Comparison of ENCODE assay signal across 8 cellular contexts in genomic region chr1:207868252-207868768, GRCh38. TPM values are rescaled to one million over a fixed set of nuclear protein-coding genes. Genes with fewer than 3 reads are reported as not detected.
A peak's percentile ranks its signal among the peaks of the same experiment; 100 is the strongest.
DNase-seq lines count a peak whose midpoint lies in the region; ATAC-seq, FAIRE-seq and TF ChIP-seq lines count a peak whose summit lies in the region.

No MANE protein-coding gene starts in this region.

- H3K4me1 ChIP-seq in HUES64 (ENCODE audit: insufficient read depth, low read length): no peaks in the 10 kb centered on the region
- peaks cover 0 to 16% (median 3%) of the 10 kb centered on the region in 3 donors for H3K4me1 ChIP-seq in pancreas

- H3K36me3 Mint-ChIP-seq in activated naive CD4-positive, alpha-beta T cell treated with anti-CD3 and anti-CD28 coated beads for 36 hours (ENCODE audit: low read depth): peaks cover 26% of the 10 kb centered on the region

- TF ChIP-seq CTCF in pancreas (IDR thresholded peaks at IDR 0.05): no peak

- H3K4me3 ChIP-seq in HUES64 (ENCODE audit: low read length) (peak overlapping the region; percentile 60), pancreas (peak overlapping the region; percentile 63 to 88 (median 86))

- H3K36me3 ChIP-seq in HUES64 (ENCODE audit: insufficient read depth, low read length) (no peaks in the 10 kb centered on the region), pancreas (no peaks in the 10 kb centered on the region)

- 18% methylated on average over 22 of the region's 24 CpGs for WGBS in HUES64
- 0% methylated on average over 19 to 24 of the region's 24 CpGs for WGBS in pancreas, 2 donors

- H3K27me3 ChIP-seq in HUES64 (ENCODE audit: insufficient read depth, low read length): peaks cover 28% of the 10 kb centered on the region
- no peaks in the 10 kb centered on the region for H3K27me3 ChIP-seq in pancreas

- peak overlapping the region; percentile 12; the same call in 1 of the 2 replicates for H3K9ac ChIP-seq in HUES64 (ENCODE audit: low read depth, low read length)

- H3K9me3 ChIP-seq in HUES64 (ENCODE audit: insufficient read depth, low read depth, low read length) (no peaks in the 10 kb centered on the region), pancreas (no peaks in the 10 kb centered on the region)

- intact Hi-C loops in activated naive CD4-positive, alpha-beta T cell treated with anti-CD3 and anti-CD28 coated beads for 36 hours (cut with micrococcal nuclease): loop anchor here (10.0 kb wide), 1 partner anchor 544 kb away; the partner anchor contains the start of gene CD55
- intact Hi-C loops in head of caudate nucleus (cut with DNase I): loop anchor here (2.0 kb wide), 1 partner anchor 40 kb away; no protein-coding TSS in a partner anchor
- intact Hi-C loops in pancreas (cut with DNase I): loop anchor here in 2 of 3 donors (5.0 kb wide), 1 partner anchor 36 kb away; no protein-coding TSS in a partner anchor

- H3K27ac Mint-ChIP-seq in activated naive CD4-positive, alpha-beta T cell treated with anti-CD3 and anti-CD28 coated beads for 36 hours: peak overlapping the region; percentile 85

- H3K9me3 Mint-ChIP-seq in activated naive CD4-positive, alpha-beta T cell treated with anti-CD3 and anti-CD28 coated beads for 36 hours: no peaks in the 10 kb centered on the region

- DNase-seq in NOMO-1 treated with dmso at 0.1 percent for 144 hours (lab: John Stamatoyannopoulos, UW; ENCODE audit: unreplicated experiment) (peak; percentile 15), NOMO-1 treated with DMSO at 0.1 percent for 48 hours (lab: John Stamatoyannopoulos, UW; ENCODE audit: unreplicated experiment) (no peak), head of caudate nucleus (peak in 37 of 42 donors; percentile 31 to 75 (median 56)), pancreas (peak; percentile 42 to 76 (median 60)), NCI-H2081 treated with DMSO at 0.1 percent for 48 hours (lab: John Stamatoyannopoulos, UW) (no peak), COR-L47 (lab: John Stamatoyannopoulos, UW) (no peak)
- DNase-seq in activated naive CD4-positive, alpha-beta T cell treated with anti-CD3 and anti-CD28 coated beads for 36 hours: peak; percentile 56

- CTCF ChIA-PET in activated naive CD4-positive, alpha-beta T cell treated with anti-CD3 and anti-CD28 coated beads for 36 hours (lab: Charles Lee): interaction anchor here (0.6 to 12.3 kb wide), 16 partner anchors 8 to 96 kb away, joined by 3 to 342 read pairs (median 4); no protein-coding TSS in a partner anchor

- no peak overlapping the region for H3K27ac ChIP-seq in HUES64 (ENCODE audit: low read depth, low read length)
- peak overlapping the region; percentile 60 to 89 (median 84) for H3K27ac ChIP-seq in pancreas

- H3K4me1 Mint-ChIP-seq in activated naive CD4-positive, alpha-beta T cell treated with anti-CD3 and anti-CD28 coated beads for 36 hours (ENCODE audit: low read depth): peaks cover 79% of the 10 kb centered on the region

- no peak for FAIRE-seq in pancreas (lab: Jason Lieb, UNC)

- H3K27me3 Mint-ChIP-seq in activated naive CD4-positive, alpha-beta T cell treated with anti-CD3 and anti-CD28 coated beads for 36 hours (ENCODE audit: low read depth): no peaks in the 10 kb centered on the region

- peak overlapping the region; percentile 92 for H3K4me3 Mint-ChIP-seq in activated naive CD4-positive, alpha-beta T cell treated with anti-CD3 and anti-CD28 coated beads for 36 hours

- ATAC-seq in pancreas: peak; percentile 45 to 70 (median 66)

RNA-seq across cellular contexts. Expression of gene CD34, which starts 42.6 kb away (rescaled TPM):
- polyA plus RNA-seq in HUES64 (2013, experiment 1 of 2): 0.25 TPM
- 0.38 TPM for polyA plus RNA-seq in HUES64 (2013, experiment 2 of 2)
- total RNA-seq in activated naive CD4-positive, alpha-beta T cell treated with anti-CD3 and anti-CD28 coated beads for 36 hours: under 1 TPM; 0.02 TPM
- 10 to 100 TPM in 1 of 6 donors, 1 to 10 TPM in 5; 5.2 to 11.9 (median 8.1) TPM for total RNA-seq in pancreas
- 10 to 100 TPM in 1 of 2 donors, 1 to 10 TPM in 1; 5.9 to 11.6 TPM for polyA plus RNA-seq in pancreas

Comparison
In these comparisons a context has a peak if more than half of its experiments do, and no peak if none do; other contexts are left out.
1. DNase-seq: peak in NOMO-1 treated with dmso at 0.1 percent for 144 hours (single experiment), activated naive CD4-positive, alpha-beta T cell treated with anti-CD3 and anti-CD28 coated beads for 36 hours (single experiment), head of caudate nucleus (37 of 42) and pancreas (6 of 6); none in NOMO-1 treated with DMSO at 0.1 percent for 48 hours (single experiment), NCI-H2081 treated with DMSO at 0.1 percent for 48 hours (single experiment) and COR-L47 (single experiment).
2. RNA of gene CD34, which starts 42.6 kb away (total RNA-seq): 5.2 to 11.9 TPM in pancreas; 0.02 TPM in activated naive CD4-positive, alpha-beta T cell treated with anti-CD3 and anti-CD28 coated beads for 36 hours; every median in the first group is over 4 times any median in the second.